In genomic region chr2:132547089-132547687, GRCh38 we compare ENCODE assay signal across 8 cellular contexts.
DNase-seq lines count a peak whose midpoint lies in the region; ATAC-seq and TF ChIP-seq lines count a peak whose summit lies in the region.

No MANE protein-coding gene starts in this region.

- H3K9ac ChIP-seq in fibroblast of lung (ENCODE audit: insufficient read depth, low read length), result no peak overlapping the region
- H3K9ac ChIP-seq in neural progenitor cell, result no peak overlapping the region

- H3K9me3 ChIP-seq in HAP-1 (no peaks in the 10 kb centered on the region), fibroblast of lung (ENCODE audit: control insufficient read depth, insufficient read depth, low read depth, low read length) (no peaks in the 10 kb centered on the region), neural progenitor cell (ENCODE audit: low read depth) (no peaks in the 10 kb centered on the region)

- H3K27me3 ChIP-seq in HAP-1 (ENCODE audit: low read depth) (no peaks in the 10 kb centered on the region), fibroblast of lung (ENCODE audit: control insufficient read depth, insufficient read depth, low read length) (no peaks in the 10 kb centered on the region), neural progenitor cell (no peaks in the 10 kb centered on the region)

- H3K36me3 ChIP-seq in HAP-1 (replicated peaks) (no peaks in the 10 kb centered on the region), fibroblast of lung (ENCODE audit: control insufficient read depth, insufficient read depth, low read length) (no peaks in the 10 kb centered on the region), neural progenitor cell (no peaks in the 10 kb centered on the region)

- H3K4me1 ChIP-seq in HAP-1, result no peaks in the 10 kb centered on the region
- H3K4me1 ChIP-seq in fibroblast of lung (ENCODE audit: control insufficient read depth, extremely low read depth, insufficient read depth, low read length), result no peaks in the 10 kb centered on the region
- peaks cover 15% of the 10 kb centered on the region for H3K4me1 ChIP-seq in neural progenitor cell

- H3K9me3 Mint-ChIP-seq in neural progenitor cell, result peaks cover 11% of the 10 kb centered on the region

- no peak overlapping the region for H2AFZ ChIP-seq in fibroblast of lung (ENCODE audit: low read length)
- H2AFZ ChIP-seq in neural progenitor cell (replicated peaks), result no peak overlapping the region

- no peak for ATAC-seq in HG02981 (IDR thresholded peaks at IDR 0.05; ENCODE audit: unreplicated experiment)
- no peak for ATAC-seq in HG02870 (IDR thresholded peaks at IDR 0.05; ENCODE audit: unreplicated experiment)

- H3K27ac Mint-ChIP-seq in neural progenitor cell, result no peak overlapping the region

- H3K27me3 Mint-ChIP-seq in neural progenitor cell (ENCODE audit: insufficient read depth, low read depth), result peaks cover 3% of the 10 kb centered on the region

- peaks cover 19% of the 10 kb centered on the region for H3K4me1 Mint-ChIP-seq in neural progenitor cell

- H3K4me2 ChIP-seq in fibroblast of lung (ENCODE audit: extremely low read depth, insufficient read depth, low read length) (no peak overlapping the region), neural progenitor cell (no peak overlapping the region)

- in situ Hi-C loops in HAP-1 (cut with MboI; ENCODE audit: low sequenced_read_pairs), result loop anchor here (10.0 kb wide), 1 partner anchor 628 kb away; no protein-coding TSS in a partner anchor

- no peak overlapping the region for H3K4me3 ChIP-seq in HAP-1
- H3K4me3 ChIP-seq in fibroblast of lung (replicated peaks in 1 of 4; ENCODE audit: control extremely low read depth in 1 of 4, insufficient read depth in 1 of 4, low read depth in 3 of 4, low read length in 4 of 4), result no peak overlapping the region
- no peak overlapping the region for H3K4me3 ChIP-seq in neural progenitor cell

- no peaks in the 10 kb centered on the region for H4K20me1 ChIP-seq in fibroblast of lung (ENCODE audit: control insufficient read depth, extremely low read depth, insufficient read depth, low read length)
- H4K20me1 ChIP-seq in neural progenitor cell (ENCODE audit: low read depth), result no peaks in the 10 kb centered on the region

- H3K4me3 Mint-ChIP-seq in neural progenitor cell, result no peak overlapping the region

- H3F3A ChIP-seq in neural progenitor cell (ENCODE audit: low read depth), result no peaks in the 10 kb centered on the region

- H3K79me2 ChIP-seq in fibroblast of lung (ENCODE audit: control insufficient read depth, insufficient read depth, low read length) (no peaks in the 10 kb centered on the region), neural progenitor cell (ENCODE audit: low read depth) (no peaks in the 10 kb centered on the region)

- H3K27ac ChIP-seq in fibroblast of lung (ENCODE audit: insufficient read depth, low read length), result no peak overlapping the region
- no peak overlapping the region for H3K27ac ChIP-seq in neural progenitor cell

- TF ChIP-seq CTCF in fibroblast of lung (conservative IDR thresholded peaks at IDR 0.05 in 1 of 2, IDR thresholded peaks at IDR 0.05 in 1 of 2; ENCODE audit: low read depth in 1 of 2, low read length in 2 of 2) (peak; percentile 64 to 73), neural progenitor cell (IDR thresholded peaks at IDR 0.05) (peak; percentile 85)

- H3K36me3 Mint-ChIP-seq in neural progenitor cell, result no peaks in the 10 kb centered on the region

- DNase-seq in EH (ENCODE audit: low read depth) (peak; percentile 81), HAP-1 (ENCODE audit: low spot score in 2 of 2) (peak; percentile 6 to 73), NCI-H2196 (lab: John Stamatoyannopoulos, UW; ENCODE audit: unreplicated experiment) (peak; percentile 87), fibroblast of lung (ENCODE audit: low read depth in 2 of 2) (peak; percentile 73 to 80), neural progenitor cell (ENCODE audit: low spot score) (peak; percentile 80)
- DNase-seq in activated CD4-positive, alpha-beta T cell treated with anti-CD3 and anti-CD28 coated beads for 48 hours, result peak; percentile 67
